Comparison of ENCODE assay signal across 18 cellular contexts in the genomic region with DNA sequence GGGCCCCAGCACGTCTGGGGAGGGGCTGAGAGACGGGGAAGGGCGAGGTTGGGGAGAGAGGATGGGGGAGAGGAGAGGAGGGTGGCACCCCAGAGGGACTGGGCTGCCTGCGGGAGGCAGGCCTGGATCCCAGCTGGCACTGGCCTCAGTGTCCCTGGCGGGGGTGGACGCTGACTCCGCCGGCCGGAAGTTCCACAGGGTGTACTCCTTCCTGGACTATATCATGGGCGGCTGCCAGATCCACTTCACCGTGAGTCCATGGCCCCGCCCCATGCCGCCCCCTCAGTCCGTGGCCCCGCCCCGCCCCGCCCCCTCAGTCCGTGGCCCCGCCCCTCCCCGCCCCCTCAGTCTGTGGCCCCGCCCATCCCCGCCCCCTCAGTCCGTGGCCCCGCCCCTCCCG. TPM values are rescaled to one million over a fixed set of nuclear protein-coding genes. Genes with fewer than 3 reads are reported as not detected.
A peak's percentile ranks its signal among the peaks of the same experiment; 100 is the strongest.
DNase-seq lines count a peak whose midpoint lies in the region; ATAC-seq and TF ChIP-seq lines count a peak whose summit lies in the region.
"Had no signal": no experiment of that assay in that cellular context is flagged by ENCODE, and none has a peak within 500 bp of the region (broad histone marks: within the 10 kb centered on the region; RNA-seq: fewer than 3 reads in every experiment).

No MANE protein-coding gene starts in this region.

- no peak overlapping the region for H3K27ac ChIP-seq in stomach
- H3K27ac ChIP-seq: epithelial cell of prostate, hepatocyte, lower lobe of right lung, thoracic aorta had no signal

- no peaks in the 10 kb centered on the region for H3K9me3 Mint-ChIP-seq in activated CD4-positive, alpha-beta T cell treated with anti-CD3 and anti-CD28 coated beads, Interleukin-2, amount 10 ng/mL, durations not matched to agents 7 days and 5 days

- H3K36me3 Mint-ChIP-seq in activated CD4-positive, alpha-beta T cell treated with anti-CD3 and anti-CD28 coated beads, Interleukin-2, amount 10 ng/mL, durations not matched to agents 7 days and 5 days (ENCODE audit: low read depth), result no peaks in the 10 kb centered on the region

- no peaks in the 10 kb centered on the region for H3K27me3 Mint-ChIP-seq in activated CD4-positive, alpha-beta T cell treated with anti-CD3 and anti-CD28 coated beads, Interleukin-2, amount 10 ng/mL, durations not matched to agents 7 days and 5 days

- no peak for TF ChIP-seq POLR2A in stomach (IDR thresholded peaks at IDR 0.05)

- no peak for DNase-seq in activated CD4-positive, alpha-beta T cell treated with anti-CD3 and anti-CD28 coated beads, Interleukin-2, amount 10 ng/mL, durations not matched to agents 7 days and 5 days
- no peak for DNase-seq in activated CD4-positive, alpha-beta T cell treated with anti-CD3 and anti-CD28 coated beads, Interleukin-2, amount 50 U/mL, for 4 hours
- DNase-seq in NCI-H226, result peak; percentile 63
- DNase-seq in epithelial cell of esophagus (ENCODE audit: low read depth), result peak; percentile 24
- peak; percentile 57 for DNase-seq in stomach
- DNase-seq in superior temporal gyrus (ENCODE audit: extremely low spot score), result no peak
- DNase-seq in NCI-H748 (lab: John Stamatoyannopoulos, UW; ENCODE audit: unreplicated experiment), result no peak
- DNase-seq: activated naive CD4-positive, alpha-beta T cell treated with anti-CD3 and anti-CD28 coated beads, Interleukin-2, amount 50 U/mL, for 16 hours; central memory CD4-positive, alpha-beta T cell; KG1; lower lobe of right lung; NCI-H1417; NCI-H510A had no signal

- POLR2A ChIA-PET in activated CD4-positive, alpha-beta T cell treated with anti-CD3 and anti-CD28 coated beads, Interleukin-2, amount 10 ng/mL, durations not matched to agents 7 days and 5 days (lab: Charles Lee), result no interaction called here

- 75 to 79% (median 76%) methylated on average over 7 to 14 of the region's 25 CpGs for WGBS in stomach, 5 donors

- ATAC-seq in HG02870 (IDR thresholded peaks at IDR 0.05; ENCODE audit: unreplicated experiment), result no peak

- H3K27ac Mint-ChIP-seq in activated CD4-positive, alpha-beta T cell treated with anti-CD3 and anti-CD28 coated beads, Interleukin-2, amount 10 ng/mL, durations not matched to agents 7 days and 5 days, result peak overlapping the region; percentile 13

- H3K36me3 ChIP-seq in stomach, result no peaks in the 10 kb centered on the region
- H3K36me3 ChIP-seq: lower lobe of right lung, thoracic aorta had no signal

- H3K4me1 ChIP-seq in stomach, result peaks cover 11 to 45% (median 24%) of the 10 kb centered on the region in 4 donors

- CTCF ChIA-PET in activated CD4-positive, alpha-beta T cell treated with anti-CD3 and anti-CD28 coated beads, Interleukin-2, amount 10 ng/mL, durations not matched to agents 7 days and 5 days (lab: Charles Lee), result no interaction called here

- H3K9me3 ChIP-seq in stomach, result no peaks in the 10 kb centered on the region
- H3K9me3 ChIP-seq: lower lobe of right lung, thoracic aorta had no signal

- H3K27me3 ChIP-seq in stomach, result no peaks in the 10 kb centered on the region
- H3K27me3 ChIP-seq: hepatocyte had no signal

- TF ChIP-seq EP300 in stomach (IDR thresholded peaks at IDR 0.05), result no peak

- H3K4me3 Mint-ChIP-seq in activated CD4-positive, alpha-beta T cell treated with anti-CD3 and anti-CD28 coated beads, Interleukin-2, amount 10 ng/mL, durations not matched to agents 7 days and 5 days, result no peak overlapping the region

- H3K4me1 Mint-ChIP-seq in activated CD4-positive, alpha-beta T cell treated with anti-CD3 and anti-CD28 coated beads, Interleukin-2, amount 10 ng/mL, durations not matched to agents 7 days and 5 days, result no peaks in the 10 kb centered on the region

- intact Hi-C loops in stomach (cut with DNase I; ENCODE audit: low total_unique reads), result no loop called here

- TF ChIP-seq CTCF in epithelial cell of esophagus (IDR thresholded peaks at IDR 0.05; ENCODE audit: insufficient read depth, low read depth, low read length, missing control alignments), result no peak
- no peak for TF ChIP-seq CTCF in stomach (IDR thresholded peaks at IDR 0.05)

- no peak overlapping the region for H3K4me3 ChIP-seq in epithelial cell of esophagus (ENCODE audit: low read length)
- no peak overlapping the region for H3K4me3 ChIP-seq in stomach
- H3K4me3 ChIP-seq: hepatocyte, lower lobe of right lung, thoracic aorta had no signal

RNA-seq across cellular contexts. Expression of a gene that starts 11.3 kb away (rescaled TPM):
- total RNA-seq in activated CD4-positive, alpha-beta T cell treated with anti-CD3 and anti-CD28 coated beads, Interleukin-2, amount 10 ng/mL, durations not matched to agents 7 days and 5 days, result 1 to 10 TPM; 5.1 to 5.7 TPM
- total RNA-seq in stomach, result 1 to 10 TPM in 4 of 5 donors, not detected in 1; 1.6 to 6.2 (median 1.9) TPM
- polyA plus RNA-seq in stomach, result 1 to 10 TPM in 2 of 3 donors, under 1 TPM in 1; 0.92 to 3.8 (median 1.3) TPM
- total RNA-seq: thoracic aorta had no signal

RNA-seq across cellular contexts. Expression of a gene that starts 26.4 kb away (rescaled TPM):
- total RNA-seq in activated CD4-positive, alpha-beta T cell treated with anti-CD3 and anti-CD28 coated beads, Interleukin-2, amount 10 ng/mL, durations not matched to agents 7 days and 5 days, result 1,000 to 10,000 TPM; 1,763 to 2,076 TPM
- total RNA-seq in stomach, result 1,000 to 10,000 TPM; 2,053 to 4,705 (median 3,295) TPM
- over 10,000 TPM in 1 of 3 donors, 1,000 to 10,000 TPM in 2; 7,322 to 10,054 (median 9,037) TPM for polyA plus RNA-seq in stomach

RNA-seq across cellular contexts. Expression of a gene that starts 26.6 kb away (rescaled TPM):
- total RNA-seq in activated CD4-positive, alpha-beta T cell treated with anti-CD3 and anti-CD28 coated beads, Interleukin-2, amount 10 ng/mL, durations not matched to agents 7 days and 5 days, result not detected
- total RNA-seq in stomach, result 10 to 100 TPM in 1 of 5 donors, 1 to 10 TPM in 1, under 1 TPM in 1, not detected in 2; 0.58 to 12.3 (median 4.8) TPM
- polyA plus RNA-seq in stomach, result 1 to 10 TPM in 1 of 3 donors, under 1 TPM in 2; 0.23 to 1.4 (median 0.62) TPM
- total RNA-seq: T-helper 1 cell treated with Interleukin-12 subunit alpha and Interleukin-12 subunit beta and Interleukin-4 antibody, amounts not matched to agents 30 ng/mL and 1 ng/mL, for 36 hours; thoracic aorta had no signal

Comparison
In these comparisons a context has a peak if more than half of its experiments do, and no peak if none do; other contexts are left out.
1. DNase-seq: peak in NCI-H226 (single experiment), epithelial cell of esophagus (single experiment) and stomach (single experiment); none in activated CD4-positive, alpha-beta T cell treated with anti-CD3 and anti-CD28 coated beads, Interleukin-2, amount 10 ng/mL, durations not matched to agents 7 days and 5 days (single experiment), activated CD4-positive, alpha-beta T cell treated with anti-CD3 and anti-CD28 coated beads, Interleukin-2, amount 50 U/mL, for 4 hours (0 of 2), superior temporal gyrus (single experiment) and NCI-H748 (single experiment).